Comparison of ENCODE assay signal across 20 cellular contexts in genomic region chr1:40949563-40949962, GRCh38.
"Had no signal": no experiment of that assay in that cellular context is flagged by ENCODE, and none has a peak within 500 bp of the region (broad histone marks: within the 10 kb centered on the region; RNA-seq: fewer than 3 reads in every experiment).

No MANE protein-coding gene starts in this region.

- H3K4me3 ChIP-seq: adrenal gland, breast epithelium, cardiac muscle cell, coronary artery, dorsolateral prefrontal cortex had no signal

- ATAC-seq: activated naive CD8-positive, alpha-beta T cell treated with anti-CD3 and anti-CD28 coated beads, Interleukin-2, amount 50 U/mL, for 24 hours had no signal

- H3K36me3 ChIP-seq: adrenal gland, breast epithelium, cardiac muscle cell had no signal

- H3K4me1 Mint-ChIP-seq: activated CD4-positive, alpha-beta T cell treated with anti-CD3 and anti-CD28 coated beads for 36 hours had no signal

- FAIRE-seq: frontal cortex had no signal

- H3K27ac ChIP-seq: adrenal gland, cardiac muscle cell, dorsolateral prefrontal cortex had no signal

- H3K27me3 ChIP-seq: adrenal gland, breast epithelium, cardiac muscle cell had no signal

- H3K9me3 Mint-ChIP-seq: activated CD4-positive, alpha-beta T cell treated with anti-CD3 and anti-CD28 coated beads, Interleukin-2, amount 10 ng/mL, durations not matched to agents 24 days and 14 days; activated naive CD4-positive, alpha-beta T cell treated with anti-CD3 and anti-CD28 coated beads for 36 hours; activated naive CD4-positive, alpha-beta T cell treated with anti-CD3 and anti-CD28 coated beads, Interleukin-2, amount 50 U/mL, for 24 hours; activated naive CD8-positive, alpha-beta T cell treated with anti-CD3 and anti-CD28 coated beads for 36 hours; activated naive CD8-positive, alpha-beta T cell treated with anti-CD3 and anti-CD28 coated beads, Interleukin-2, amount 50 U/mL, for 24 hours; activated T-helper 1 cell treated with anti-CD3 and anti-CD28 coated beads, Interleukin-12 subunit alpha, Interleukin-12 subunit beta, Interleukin-2, Interleukin-4 antibody, amounts not matched to agents 30 ng/mL and 10 ng/mL and 1 ng/mL, durations not matched to agents 14 hours and 24 hours and 36 hours; activated T-helper 2 cell treated with anti-CD3 and anti-CD28 coated beads, Interferon-gamma antibody, Interleukin-2, Interleukin-4, amounts not matched to agents 10 μg/mL and 5 μg/mL and 100 μg/mL, durations not matched to agents 14 hours and 24 hours and 36 hours; dendritic cell treated with granulocyte-macrophage colony-stimulating factor and Interleukin-4, amounts not matched to agents 40 ng/mL and 50 ng/mL, for 4 days; endodermal cell had no signal

- H3K27ac Mint-ChIP-seq: activated CD4-positive, alpha-beta T cell treated with anti-CD3 and anti-CD28 coated beads for 36 hours; activated CD4-positive, alpha-beta T cell treated with anti-CD3 and anti-CD28 coated beads, Interleukin-2, amount 10 ng/mL, durations not matched to agents 24 days and 14 days; activated CD8-positive, alpha-beta memory T cell treated with anti-CD3 and anti-CD28 coated beads, Interleukin-2, amount 10 ng/mL, durations not matched to agents 7 days and 5 days; activated CD8-positive, alpha-beta T cell treated with anti-CD3 and anti-CD28 coated beads, Interleukin-2, amount 10 ng/mL, durations not matched to agents 7 days and 5 days; activated naive CD4-positive, alpha-beta T cell treated with anti-CD3 and anti-CD28 coated beads for 36 hours; activated naive CD4-positive, alpha-beta T cell treated with anti-CD3 and anti-CD28 coated beads, Interleukin-2, amount 50 U/mL, for 24 hours; activated naive CD8-positive, alpha-beta T cell treated with anti-CD3 and anti-CD28 coated beads for 36 hours; activated naive CD8-positive, alpha-beta T cell treated with anti-CD3 and anti-CD28 coated beads, Interleukin-2, amount 50 U/mL, for 24 hours; activated T-helper 1 cell treated with anti-CD3 and anti-CD28 coated beads, Interleukin-12 subunit alpha, Interleukin-12 subunit beta, Interleukin-2, Interleukin-4 antibody, amounts not matched to agents 30 ng/mL and 10 ng/mL and 1 ng/mL, durations not matched to agents 14 hours and 24 hours and 36 hours; activated T-helper 2 cell treated with anti-CD3 and anti-CD28 coated beads, Interferon-gamma antibody, Interleukin-2, Interleukin-4, amounts not matched to agents 10 μg/mL and 5 μg/mL and 100 μg/mL, durations not matched to agents 14 hours and 24 hours and 36 hours; dendritic cell treated with granulocyte-macrophage colony-stimulating factor and Interleukin-4, amounts not matched to agents 40 ng/mL and 50 ng/mL, for 4 days; endodermal cell had no signal

- H3K4me3 Mint-ChIP-seq: activated CD4-positive, alpha-beta memory T cell treated with anti-CD3 and anti-CD28 coated beads for 36 hours; activated CD4-positive, alpha-beta T cell treated with anti-CD3 and anti-CD28 coated beads for 36 hours; activated CD4-positive, alpha-beta T cell treated with anti-CD3 and anti-CD28 coated beads, Interleukin-2, amount 10 ng/mL, durations not matched to agents 24 days and 14 days; activated CD8-positive, alpha-beta memory T cell treated with anti-CD3 and anti-CD28 coated beads, Interleukin-2, amount 10 ng/mL, durations not matched to agents 7 days and 5 days; activated CD8-positive, alpha-beta T cell treated with anti-CD3 and anti-CD28 coated beads, Interleukin-2, amount 10 ng/mL, durations not matched to agents 7 days and 5 days; activated naive CD4-positive, alpha-beta T cell treated with anti-CD3 and anti-CD28 coated beads for 36 hours; activated naive CD4-positive, alpha-beta T cell treated with anti-CD3 and anti-CD28 coated beads, Interleukin-2, amount 50 U/mL, for 24 hours; activated naive CD8-positive, alpha-beta T cell treated with anti-CD3 and anti-CD28 coated beads for 36 hours; activated naive CD8-positive, alpha-beta T cell treated with anti-CD3 and anti-CD28 coated beads, Interleukin-2, amount 50 U/mL, for 24 hours; activated T-helper 1 cell treated with anti-CD3 and anti-CD28 coated beads, Interleukin-12 subunit alpha, Interleukin-12 subunit beta, Interleukin-2, Interleukin-4 antibody, amounts not matched to agents 30 ng/mL and 10 ng/mL and 1 ng/mL, durations not matched to agents 14 hours and 24 hours and 36 hours; brain; dendritic cell treated with granulocyte-macrophage colony-stimulating factor and Interleukin-4, amounts not matched to agents 40 ng/mL and 50 ng/mL, for 4 days; endodermal cell had no signal

- H3K36me3 Mint-ChIP-seq: activated CD4-positive, alpha-beta memory T cell treated with anti-CD3 and anti-CD28 coated beads for 36 hours; activated CD8-positive, alpha-beta memory T cell treated with anti-CD3 and anti-CD28 coated beads, Interleukin-2, amount 10 ng/mL, durations not matched to agents 7 days and 5 days; activated naive CD4-positive, alpha-beta T cell treated with anti-CD3 and anti-CD28 coated beads, Interleukin-2, amount 50 U/mL, for 24 hours; activated naive CD8-positive, alpha-beta T cell treated with anti-CD3 and anti-CD28 coated beads for 36 hours; brain had no signal

- H3K9me3 ChIP-seq: adrenal gland, breast epithelium had no signal
